Comparison of ENCODE assay signal across 8 cellular contexts in genomic region chr2:197515798-197516761, GRCh38. TPM values are rescaled to one million over a fixed set of nuclear protein-coding genes. Genes with fewer than 3 reads are reported as not detected.
DNase-seq lines count a peak whose midpoint lies in the region; ATAC-seq lines count a peak whose summit lies in the region.

Gene MOB4 (plus strand): TSS chr2:197516066. CDS start chr2:197516087, 21 bp downstream.

- peak; percentile 92 to 96 (median 93) for DNase-seq in CD8-positive, alpha-beta memory T cell
- peak; percentile 81 for DNase-seq in HS-5 (ENCODE audit: low read depth)
- peak; percentile 93 for DNase-seq in NK-92 treated with Interleukin-12 subunit alpha and Interleukin-12 subunit beta, amount 100 ng/mL, for 24 hours (lab: John Stamatoyannopoulos, UW)
- peak; percentile 97 for DNase-seq in activated CD8-positive, alpha-beta memory T cell treated with anti-CD3 and anti-CD28 coated beads for 24 hours
- peak; percentile 84 for DNase-seq in effector CD8-positive, alpha-beta T cell (lab: John Stamatoyannopoulos, UW)
- peak; percentile 96 to 97 for DNase-seq in lung microvascular endothelial cell (ENCODE audit: low read depth in 2 of 2)
- DNase-seq in stimulated activated CD4-positive, alpha-beta T cell treated with anti-CD3 and anti-CD28 coated beads, TNF-alpha, amount 100 ng/mL, for 48 hours (ENCODE audit: low read depth in 3 of 3) = peak; percentile 87 to 91 (median 90)

- peaks cover 0 to 3% (median 3%) of the 10 kb centered on the region in 5 donors for H3K9me3 Mint-ChIP-seq in CD8-positive, alpha-beta memory T cell

- H3K27ac ChIP-seq in CD8-positive, alpha-beta memory T cell (ENCODE audit: low read depth, low read length) = peak within 1 kb of the TSS; percentile 94

- H3K27ac Mint-ChIP-seq in CD8-positive, alpha-beta memory T cell = peak within 1 kb of the TSS; percentile 90 to 97 (median 96)

- peak; percentile 96 for ATAC-seq in GM19468 (IDR thresholded peaks at IDR 0.05; ENCODE audit: extremely low read depth, unreplicated experiment)

- POLR2A ChIA-PET in CD8-positive, alpha-beta memory T cell (lab: Charles Lee) = interaction anchor here (0.7 to 5.4 kb wide), 8 partner anchors 15 to 589 kb away, joined by 3 to 101 read pairs (median 9); partner anchors contain the start of genes COQ10B, HSPD1, HSPE1 and MARS2

- CTCF ChIA-PET in CD8-positive, alpha-beta memory T cell (lab: Charles Lee) = interaction anchor here (0.9 to 2.9 kb wide), 6 partner anchors 10 to 189 kb away, joined by 3 to 14 read pairs (median 4); partner anchors contain the start of genes COQ10B, HSPD1, HSPE1 and MARS2

- H3K9me3 ChIP-seq in CD8-positive, alpha-beta memory T cell (ENCODE audit: low read length) = no peaks in the 10 kb centered on the region

- peak within 1 kb of the TSS; percentile 91 for H3K4me3 ChIP-seq in CD8-positive, alpha-beta memory T cell (ENCODE audit: low read length)

- H3K4me1 Mint-ChIP-seq in CD8-positive, alpha-beta memory T cell = peaks cover 38 to 55% (median 46%) of the 10 kb centered on the region in 3 donors

- H3K4me1 ChIP-seq in CD8-positive, alpha-beta memory T cell (ENCODE audit: insufficient read depth, low read length) = peaks cover 25% of the 10 kb centered on the region

- no peaks in the 10 kb centered on the region for H3K36me3 ChIP-seq in CD8-positive, alpha-beta memory T cell (ENCODE audit: insufficient read depth, low read length)

- H3K36me3 Mint-ChIP-seq in CD8-positive, alpha-beta memory T cell = peaks cover 4 to 24% (median 7%) of the 10 kb centered on the region in 3 donors

- no peaks in the 10 kb centered on the region for H3K27me3 ChIP-seq in CD8-positive, alpha-beta memory T cell (ENCODE audit: insufficient read depth, low read length, poor library complexity, severe bottlenecking)

- H3K27me3 Mint-ChIP-seq in CD8-positive, alpha-beta memory T cell = peaks cover 0 to under 1% of the 10 kb centered on the region in 2 donors

- H3K4me3 Mint-ChIP-seq in CD8-positive, alpha-beta memory T cell = peak within 1 kb of the TSS; percentile 88 to 99 (median 97)

RNA-seq across cellular contexts. Expression of gene MOB4, which starts in this region (rescaled TPM):
- 10 to 100 TPM; 21.9 to 26.2 TPM for total RNA-seq in CD8-positive, alpha-beta memory T cell
- polyA plus RNA-seq in CD8-positive, alpha-beta memory T cell = 26.1 TPM
- 23.1 and 25.4 TPM in 2 replicates for total RNA-seq in lung microvascular endothelial cell

Comparison
In these comparisons a context has a peak if more than half of its experiments do, and no peak if none do; other contexts are left out.
1. Peak in every context shown above with its lines: DNase-seq, ATAC-seq, H3K4me3 ChIP-seq and H3K27ac ChIP-seq.